Comparison of ENCODE assay signal across 9 cellular contexts in genomic region chr3:187669675-187670504, GRCh38. TPM values are rescaled to one million over a fixed set of nuclear protein-coding genes. Genes with fewer than 3 reads are reported as not detected.
DNase-seq lines count a peak whose midpoint lies in the region; ATAC-seq and TF ChIP-seq lines count a peak whose summit lies in the region.
"Had no signal": no experiment of that assay in that cellular context is flagged by ENCODE, and none has a peak within 500 bp of the region (broad histone marks: within the 10 kb centered on the region; RNA-seq: fewer than 3 reads in every experiment).

TSS of gene SST (minus strand) at chr3:187670394. CDS start at chr3:187670291, 103 bp downstream.

- no peak for TF ChIP-seq CTCF in heart left ventricle (IDR thresholded peaks at IDR 0.05)

- WGBS in heart left ventricle, 4 donors, result 5 to 7% (median 7%) methylated on average over 37 to 46 of the region's 46 CpGs

- no peak for TF ChIP-seq POLR2A in heart left ventricle (IDR thresholded peaks at IDR 0.05)

- peak in 3 of 4 donors; percentile 71 to 80 (median 77) for ATAC-seq in heart left ventricle
- ATAC-seq in HG03175 (IDR thresholded peaks at IDR 0.05; ENCODE audit: unreplicated experiment), result no peak

- DNase-seq in HT1080 (ENCODE audit: low read depth) (peak; percentile 42), T1000 (lab: John Stamatoyannopoulos, UW) (peak; percentile 16), heart left ventricle (peak in 4 of 5 donors; percentile 13 to 47 (median 38)), mesenteric fat pad (ENCODE audit: low spot score) (no peak), DMS114 treated with DMSO at 0.1 percent for 48 hours (lab: John Stamatoyannopoulos, UW; ENCODE audit: unreplicated experiment) (no peak)
- DNase-seq in stimulated activated CD4-positive, alpha-beta T cell treated with anti-CD3 and anti-CD28 coated beads, Interleukin-4, amount 100 ng/mL, for 1 hour, result peak; percentile 20

- no peaks in the 10 kb centered on the region for H3K36me3 ChIP-seq in heart left ventricle
- H3K36me3 ChIP-seq: uterus had no signal

- H3K4me1 ChIP-seq in heart left ventricle, result no peaks in the 10 kb centered on the region
- H3K4me1 ChIP-seq: uterus had no signal

- intact Hi-C loops in heart left ventricle (cut with DNase I), result no loop called here

- no peak within 1 kb of the TSS for H3K27ac ChIP-seq in heart left ventricle
- H3K27ac ChIP-seq: KMS-11, uterus had no signal

- H3K9me3 ChIP-seq in heart left ventricle, result no peaks in the 10 kb centered on the region
- H3K9me3 ChIP-seq: uterus had no signal

- H3K27me3 ChIP-seq in heart left ventricle, result peaks cover 0 to 65% (median 6%) of the 10 kb centered on the region in 9 donors
- H3K27me3 ChIP-seq: uterus had no signal

- no peak within 1 kb of the TSS for H3K4me3 ChIP-seq in heart left ventricle
- H3K4me3 ChIP-seq: uterus had no signal

RNA-seq across cellular contexts. Expression of gene SST, which starts in this region (rescaled TPM):
- total RNA-seq in HT1080 (2014; rRNA removed; shearing (Covaris generic)), result not detected in 2 replicates
- not detected in 2 replicates for polyA plus RNA-seq in HT1080 (2015; cell fraction: cytosol; rRNA removed)
- not detected in 2 replicates for polyA plus RNA-seq in HT1080 (2015; cell fraction: nucleus; rRNA removed)
- total RNA-seq in heart left ventricle, result not detected
- not detected for polyA plus RNA-seq in heart left ventricle
- not detected for total RNA-seq in mesenteric fat pad

Comparison
In these comparisons a context has a peak if more than half of its experiments do, and no peak if none do; other contexts are left out.
1. Peak in DNase-seq in HT1080; RNA of the gene not detected or under 1 TPM.
2. Peak in DNase-seq and ATAC-seq in heart left ventricle; RNA of the gene not detected or under 1 TPM.
3. DNase-seq: peak in T1000 (single experiment) and stimulated activated CD4-positive, alpha-beta T cell treated with anti-CD3 and anti-CD28 coated beads, Interleukin-4, amount 100 ng/mL, for 1 hour (single experiment); none in mesenteric fat pad (single experiment) and DMS114 treated with DMSO at 0.1 percent for 48 hours (single experiment).